6 cellular contexts compared by ENCODE assay signal in the genomic region with DNA sequence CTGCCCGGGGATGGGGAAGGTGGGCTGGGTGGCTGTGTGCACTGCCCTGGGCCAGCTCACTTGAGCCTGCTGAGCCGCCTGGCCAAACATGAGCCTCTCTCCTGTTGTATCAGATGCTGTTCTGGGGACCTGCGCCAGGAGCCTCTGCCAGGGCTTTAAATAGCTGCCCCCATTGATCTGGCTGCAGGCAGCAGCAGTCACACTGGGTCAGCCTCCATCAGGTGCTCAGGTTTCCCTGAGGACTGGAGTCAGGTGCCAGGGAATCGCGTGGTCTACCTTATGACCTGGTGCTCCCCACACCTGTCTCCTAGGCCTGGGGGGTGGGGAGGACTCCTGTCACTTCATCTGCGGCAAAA. TPM values are rescaled to one million over a fixed set of nuclear protein-coding genes. Genes with fewer than 3 reads are reported as not detected.
DNase-seq lines count a peak whose midpoint lies in the region; ATAC-seq and TF ChIP-seq lines count a peak whose summit lies in the region.

No MANE protein-coding gene starts in this region.

- H3K27ac ChIP-seq in cardiac muscle cell (peak overlapping the region; percentile 77), thoracic aorta (peak overlapping the region; percentile 40 to 53)

- TF ChIP-seq CTCF in cardiac muscle cell (IDR thresholded peaks at IDR 0.05; ENCODE audit: low read depth, low read length) (no peak), thoracic aorta (IDR thresholded peaks at IDR 0.05) (no peak)

- no peaks in the 10 kb centered on the region for H3K27me3 ChIP-seq in cardiac muscle cell
- H3K27me3 ChIP-seq in thoracic aorta (replicated peaks; ENCODE audit: insufficient read depth), result no peaks in the 10 kb centered on the region

- peaks cover 12% of the 10 kb centered on the region for H3K4me1 ChIP-seq in cardiac muscle cell (ENCODE audit: low read depth)
- peaks cover 15 to 27% of the 10 kb centered on the region in 2 donors for H3K4me1 ChIP-seq in thoracic aorta (ENCODE audit: control insufficient read depth in 1 of 2, low read depth in 2 of 2)

- DNase-seq in AG20443 (ENCODE audit: low spot score) (peak; percentile 36), NCI-H345 treated with DMSO at 0.1 percent for 48 hours (lab: John Stamatoyannopoulos, UW; ENCODE audit: unreplicated experiment) (peak; percentile 34), cardiac muscle cell (ENCODE audit: low read depth in 1 of 2, low spot score in 1 of 2) (peak in 1 of 2 donors; percentile 34), thoracic aorta (ENCODE audit: low spot score) (no peak), HK-2 (ENCODE audit: unreplicated experiment) (no peak)

- H3K4me3 ChIP-seq in cardiac muscle cell (peak overlapping the region; percentile 46), thoracic aorta (peak overlapping the region; percentile 85)

- H3K36me3 ChIP-seq in cardiac muscle cell, result peaks cover 20% of the 10 kb centered on the region
- peaks cover 20% of the 10 kb centered on the region for H3K36me3 ChIP-seq in thoracic aorta

- no peaks in the 10 kb centered on the region for H3K9me3 ChIP-seq in cardiac muscle cell (ENCODE audit: low read depth)
- H3K9me3 ChIP-seq in thoracic aorta, result no peaks in the 10 kb centered on the region

- ATAC-seq in thoracic aorta (ENCODE audit: insufficient number of reproducible peaks, low FRiP score, low read depth) (no peak), HG03280 (IDR thresholded peaks at IDR 0.05; ENCODE audit: unreplicated experiment) (no peak)

RNA-seq across cellular contexts. Expression of gene CCDC28B, which starts 0.7 kb away (rescaled TPM):
- total RNA-seq in cardiac muscle cell (68.7 and 75.1 TPM in 2 replicates), thoracic aorta (1 to 10 TPM in 1 of 2 donors, not detected in 1; 2.0 TPM)
- polyA plus RNA-seq in cardiac muscle cell, result 99.7 and 111 TPM in 2 replicates

RNA-seq across cellular contexts. Expression of gene IQCC, which starts 5.8 kb away (rescaled TPM):
- total RNA-seq in cardiac muscle cell (1.4 and 2.0 TPM in 2 replicates), thoracic aorta (1 to 10 TPM in 1 of 2 donors, not detected in 1; 1.4 TPM)
- polyA plus RNA-seq in cardiac muscle cell, result 2.8 and 4.8 TPM in 2 replicates

RNA-seq across cellular contexts. Expression of gene DCDC2B, which starts 9.2 kb away (rescaled TPM):
- not detected in 2 replicates for total RNA-seq in cardiac muscle cell
- 0.64 and 0.72 TPM in 2 replicates for polyA plus RNA-seq in cardiac muscle cell
- not detected for total RNA-seq in thoracic aorta

RNA-seq across cellular contexts. Expression of gene TXLNA, which starts 20.2 kb away (rescaled TPM):
- total RNA-seq in cardiac muscle cell (40.8 and 40.9 TPM in 2 replicates), thoracic aorta (10 to 100 TPM; 57.5 to 89.5 TPM)
- polyA plus RNA-seq in cardiac muscle cell, result 31.3 and 33.3 TPM in 2 replicates

RNA-seq across cellular contexts. Expression of gene TMEM234, which starts 22.5 kb away (rescaled TPM):
- 24.1 and 26.2 TPM in 2 replicates for total RNA-seq in cardiac muscle cell
- polyA plus RNA-seq in cardiac muscle cell, result 36.8 and 38.0 TPM in 2 replicates
- 10 to 100 TPM in 1 of 2 donors, 1 to 10 TPM in 1; 9.5 to 20.0 TPM for total RNA-seq in thoracic aorta

Comparison
In these comparisons a context has a peak if more than half of its experiments do, and no peak if none do; other contexts are left out.
1. DNase-seq: peak in AG20443 (single experiment) and NCI-H345 treated with DMSO at 0.1 percent for 48 hours (single experiment); none in thoracic aorta (single experiment) and HK-2 (single experiment).
2. RNA of gene CCDC28B, which starts 0.7 kb away (total RNA-seq): 68.7 to 75.1 TPM in cardiac muscle cell; 2.0 TPM in thoracic aorta; every median in the first group is over 10 times any median in the second.